ENCODE assay signal across 8 cellular contexts in genomic region chr4:705278-706082, GRCh38. TPM values are rescaled to one million over a fixed set of nuclear protein-coding genes. Genes with fewer than 3 reads are reported as not detected.
DNase-seq lines count a peak whose midpoint lies in the region; ATAC-seq and TF ChIP-seq lines count a peak whose summit lies in the region.

TSS of gene PCGF3 (plus strand) at chr4:705832. CDS start at chr4:733681, 27,849 bp downstream.

- H3K27me3 ChIP-seq in AG04450 (ENCODE audit: control insufficient read depth, insufficient read depth, low read length) (peaks cover 5% of the 10 kb centered on the region), mammary epithelial cell (ENCODE audit: insufficient read depth, low read length) (no peaks in the 10 kb centered on the region), smooth muscle cell (ENCODE audit: low read depth) (no peaks in the 10 kb centered on the region)

- intact Hi-C loops in mammary epithelial cell (cut with micrococcal nuclease): no loop called here

- H3K79me2 ChIP-seq in mammary epithelial cell (ENCODE audit: insufficient read depth, low read length) (peaks cover 45% of the 10 kb centered on the region), smooth muscle cell (ENCODE audit: low read depth) (peaks cover 49% of the 10 kb centered on the region)

- BruUV-seq in mammary epithelial cell (replicated peaks; lab: Mats Ljungman, UMichigan): no TSS peak

- ATAC-seq in HG03175 (IDR thresholded peaks at IDR 0.05; ENCODE audit: unreplicated experiment): peak; percentile 91

- CTCF ChIA-PET in AG04450 (lab: Charles Lee) (no interaction called here), mammary epithelial cell (lab: Charles Lee; ENCODE audit: low non-redundant PET) (no interaction called here)

- POLR2A ChIA-PET in AG04450 (lab: Yijun Ruan, JAX): no interaction called here

- H3K27ac ChIP-seq in AG04450 (ENCODE audit: low read depth, low read length) (no peak within 1 kb of the TSS), mammary epithelial cell (ENCODE audit: insufficient read depth, low read depth, low read length) (peak within 1 kb of the TSS; percentile 85), smooth muscle cell (ENCODE audit: low read depth) (peak within 1 kb of the TSS; percentile 72)

- H3K9me3 ChIP-seq in AG04450 (ENCODE audit: control insufficient read depth, insufficient read depth, low read length) (no peaks in the 10 kb centered on the region; the same call in 1 of the 2 replicates), mammary epithelial cell (replicated peaks; ENCODE audit: insufficient read depth, low read length) (no peaks in the 10 kb centered on the region), smooth muscle cell (replicated peaks; ENCODE audit: low read depth) (no peaks in the 10 kb centered on the region)

- H3K4me2 ChIP-seq in mammary epithelial cell (ENCODE audit: insufficient read depth, low read depth, low read length): peak within 1 kb of the TSS; percentile 99
- H3K4me2 ChIP-seq in smooth muscle cell: peak within 1 kb of the TSS; percentile 99

- H3F3A ChIP-seq in smooth muscle cell (ENCODE audit: low read depth): no peaks in the 10 kb centered on the region

- DNase-seq in AG04450 (ENCODE audit: low read depth, low spot score) (peak; percentile 85), NCI-H2227 treated with DMSO at 0.1 percent for 48 hours (lab: John Stamatoyannopoulos, UW) (peak; percentile 84), mammary epithelial cell (peak; percentile 88), iPS-NIHi7 (ENCODE audit: extremely low spot score) (peak; percentile 100), smooth muscle cell (lab: John Stamatoyannopoulos, UW; ENCODE audit: unreplicated experiment) (peak; percentile 92)

- H2AFZ ChIP-seq in mammary epithelial cell (ENCODE audit: low read depth, low read length) (peak within 1 kb of the TSS; percentile 85), smooth muscle cell (ENCODE audit: low read depth) (peak within 1 kb of the TSS; percentile 85)

- no peak for TF ChIP-seq CTCF in AG04450 (IDR thresholded peaks at IDR 0.05; ENCODE audit: low read depth, low read length)
- TF ChIP-seq CTCF in WI38 (IDR thresholded peaks at IDR 0.05; ENCODE audit: low read depth, low read length): no peak
- TF ChIP-seq CTCF in mammary epithelial cell (conservative IDR thresholded peaks at IDR 0.05 in 1 of 2, IDR thresholded peaks at IDR 0.05 in 1 of 2; ENCODE audit: extremely low read depth in 1 of 2, insufficient read depth in 1 of 2, low read depth in 1 of 2, low read length in 2 of 2): no peak
- no peak for TF ChIP-seq CTCF in smooth muscle cell (IDR thresholded peaks at IDR 0.05; ENCODE audit: borderline replicate concordance, insufficient read depth, poor library complexity, severe bottlenecking)

- dilution Hi-C loops in mammary epithelial cell (cut with HindIII; ENCODE audit: low sequenced_read_pairs): no loop called here

- 6% methylated on average over 14 of the region's 82 CpGs for WGBS in mammary epithelial cell (ENCODE audit: low coverage, missing lambda C conversion rate)
- 6% methylated on average over 41 of the region's 82 CpGs for WGBS in smooth muscle cell (ENCODE audit: low lambda C conversion rate)

- H3K9ac ChIP-seq in mammary epithelial cell (ENCODE audit: insufficient read depth, low read length) (peak within 1 kb of the TSS; percentile 97), smooth muscle cell (ENCODE audit: low read depth) (peak within 1 kb of the TSS; percentile 100)

- H3K4me1 ChIP-seq in mammary epithelial cell (ENCODE audit: insufficient read depth, low read length): peaks cover 14% of the 10 kb centered on the region
- H3K4me1 ChIP-seq in smooth muscle cell (ENCODE audit: low read depth): peaks cover 20% of the 10 kb centered on the region

- in situ Hi-C loops in GM18951 (cut with MboI; ENCODE audit: low sequenced_read_pairs, unreplicated experiment): no loop called here
- in situ Hi-C loops in mammary epithelial cell (cut with MboI; ENCODE audit: low sequenced_read_pairs in 2 of 2): no loop called here

- peak; percentile 75 for TF ChIP-seq POLR2A in GM18951 (IDR thresholded peaks at IDR 0.05; ENCODE audit: extremely low read depth, insufficient read depth, insufficient read length)

- H3K4me3 ChIP-seq in AG04450 (ENCODE audit: low read depth, low read length) (peak within 1 kb of the TSS; percentile 78), WI38 (ENCODE audit: low read depth, low read length) (peak within 1 kb of the TSS; percentile 97), mammary epithelial cell (replicated peaks in 1 of 3; ENCODE audit: insufficient read depth in 1 of 3, low read depth in 2 of 3, low read length in 3 of 3) (peak within 1 kb of the TSS; percentile 80 to 98 (median 86)), smooth muscle cell (peak within 1 kb of the TSS; percentile 100)

- H4K20me1 ChIP-seq in mammary epithelial cell (ENCODE audit: insufficient read depth, low read length) (peaks cover 3% of the 10 kb centered on the region), smooth muscle cell (ENCODE audit: low read depth) (peaks cover 37% of the 10 kb centered on the region)

- H3K36me3 ChIP-seq in mammary epithelial cell (ENCODE audit: insufficient read depth, low read length) (no peaks in the 10 kb centered on the region), smooth muscle cell (ENCODE audit: low read depth) (no peaks in the 10 kb centered on the region)

RNA-seq across cellular contexts. Expression of gene PCGF3, which starts in this region (rescaled TPM):
- polyA plus RNA-seq in AG04450 (2011; rRNA removed): 37.2 and 44.2 TPM in 2 replicates
- 49.1 and 74.2 TPM in 2 replicates for polyA minus RNA-seq in AG04450 (2011; rRNA and poly(A)+ RNA removed)
- total RNA-seq in mammary epithelial cell: 10 to 100 TPM; 35.0 to 38.2 TPM
- polyA plus RNA-seq in mammary epithelial cell: 34.2 TPM
- polyA minus RNA-seq in mammary epithelial cell: 77.3 TPM
- total RNA-seq in smooth muscle cell: 45.4 and 57.5 TPM in 2 replicates
- polyA plus RNA-seq in smooth muscle cell: 29.6 and 30.9 TPM in 2 replicates
